ENCODE assay signal across 1 cellular context in the genomic region with DNA sequence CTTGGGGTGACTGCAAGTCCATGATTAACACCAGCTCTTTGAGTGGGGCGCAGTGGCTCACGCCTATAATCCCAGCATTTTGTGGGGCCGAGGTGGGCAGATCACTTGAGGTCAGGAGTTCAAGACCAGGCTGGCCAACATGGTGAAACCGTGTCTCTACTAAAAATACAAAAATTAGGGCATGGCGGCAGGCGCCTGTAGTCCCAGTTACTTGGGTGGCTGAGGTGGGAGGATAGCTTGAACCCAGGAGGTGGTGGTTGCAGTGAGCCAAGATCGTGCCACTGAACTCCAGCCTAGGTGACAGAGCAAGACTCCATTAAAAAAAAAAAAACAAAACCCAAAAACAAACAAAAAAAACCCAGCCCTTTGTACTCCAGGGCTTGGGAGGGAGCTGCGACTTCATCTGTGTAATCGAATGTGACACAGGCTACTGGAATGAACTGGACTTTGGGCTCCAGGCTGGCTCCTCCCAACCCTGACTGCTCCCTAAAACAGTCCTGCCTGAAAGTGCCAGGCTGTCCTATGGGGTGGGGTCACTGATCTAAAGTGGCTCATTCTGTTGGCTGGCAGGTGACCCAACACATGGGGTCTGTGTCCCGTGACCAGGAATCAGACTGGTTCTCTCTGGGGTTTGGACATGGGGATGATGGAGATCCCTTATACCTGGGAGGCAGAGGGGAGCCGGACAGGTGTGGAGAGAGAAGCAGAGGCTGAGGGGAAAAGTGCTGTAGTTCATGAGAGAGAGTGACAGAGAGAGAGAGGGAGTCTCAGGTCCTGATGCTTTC.
A peak's percentile ranks its signal among the peaks of the same experiment; 100 is the strongest.
TF ChIP-seq lines count a peak whose summit lies in the region.

No MANE protein-coding gene starts in this region.

TF ChIP-seq in liver, 16 proteins besides CTCF, POLR2A, EP300 and RAD21 (continued from another document):
- TF ChIP-seq EGR1 (IDR thresholded peaks at IDR 0.05; ENCODE audit: low read depth in 2 of 2) (no peak), TAF1 (conservative IDR thresholded peaks at IDR 0.05) (peak; percentile 58), SP1 (IDR thresholded peaks at IDR 0.05) (peak; percentile 99), HNF4A (conservative IDR thresholded peaks at IDR 0.05) (peak; percentile 98 to 99), FOXA1 (IDR thresholded peaks at IDR 0.05) (peak; percentile 31), FOXA2 (IDR thresholded peaks at IDR 0.05) (peak; percentile 68), YY1 (IDR thresholded peaks at IDR 0.05) (peak; percentile 94)
- TF ChIP-seq, protein P1, sequence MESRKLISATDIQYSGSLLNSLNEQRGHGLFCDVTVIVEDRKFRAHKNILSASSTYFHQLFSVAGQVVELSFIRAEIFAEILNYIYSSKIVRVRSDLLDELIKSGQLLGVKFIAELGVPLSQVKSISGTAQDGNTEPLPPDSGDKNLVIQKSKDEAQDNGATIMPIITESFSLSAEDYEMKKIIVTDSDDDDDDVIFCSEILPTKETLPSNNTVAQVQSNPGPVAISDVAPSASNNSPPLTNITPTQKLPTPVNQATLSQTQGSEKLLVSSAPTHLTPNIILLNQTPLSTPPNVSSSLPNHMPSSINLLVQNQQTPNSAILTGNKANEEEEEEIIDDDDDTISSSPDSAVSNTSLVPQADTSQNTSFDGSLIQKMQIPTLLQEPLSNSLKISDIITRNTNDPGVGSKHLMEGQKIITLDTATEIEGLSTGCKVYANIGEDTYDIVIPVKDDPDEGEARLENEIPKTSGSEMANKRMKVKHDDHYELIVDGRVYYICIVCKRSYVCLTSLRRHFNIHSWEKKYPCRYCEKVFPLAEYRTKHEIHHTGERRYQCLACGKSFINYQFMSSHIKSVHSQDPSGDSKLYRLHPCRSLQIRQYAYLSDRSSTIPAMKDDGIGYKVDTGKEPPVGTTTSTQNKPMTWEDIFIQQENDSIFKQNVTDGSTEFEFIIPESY (IDR thresholded peaks at IDR 0.05), result peak; percentile 67
TF ChIP-seq in liver: peak in this region for 15.
